28 cellular contexts compared by ENCODE assay signal in genomic region chr4:170581969-170582368, GRCh38.
"Had no signal": no experiment of that assay in that cellular context is flagged by ENCODE, and none has a peak within 500 bp of the region (broad histone marks: within the 10 kb centered on the region; RNA-seq: fewer than 3 reads in every experiment).

No MANE protein-coding gene starts in this region.

- DNase-seq: activated CD4-positive, alpha-beta memory T cell treated with anti-CD3 and anti-CD28 coated beads, Interleukin-2, amount 10 ng/mL, durations not matched to agents 7 days and 5 days; activated CD4-positive, alpha-beta T cell treated with anti-CD3 and anti-CD28 coated beads for 48 hours; activated CD8-positive, alpha-beta memory T cell treated with anti-CD3 and anti-CD28 coated beads for 24 hours; activated CD8-positive, alpha-beta memory T cell treated with anti-CD3 and anti-CD28 coated beads, Interleukin-2, amount 10 ng/mL, durations not matched to agents 7 days and 5 days; activated CD8-positive, alpha-beta memory T cell treated with anti-CD3 and anti-CD28 coated beads, Interleukin-2, amount 50 U/mL, for 48 hours; activated effector memory CD4-positive, alpha-beta T cell treated with Interleukin-2 at 50 U/mL for 16 hours; activated naive CD4-positive, alpha-beta T cell treated with anti-CD3 and anti-CD28 coated beads, Interleukin-2, amount 10 ng/mL, durations not matched to agents 7 days and 5 days; activated naive CD8-positive, alpha-beta T cell treated with anti-CD3 and anti-CD28 coated beads for 36 hours; activated T-cell treated with anti-CD3 and anti-CD28 coated beads, Interleukin-2, amount 50 U/mL, for 48 hours; amniotic stem cell; aorta; brain microvascular endothelial cell; central memory CD4-positive, alpha-beta T cell; MV-4-11; NCI-H1105; NCI-H1417 treated with DMSO at 0.1 percent for 48 hours; NCI-H1930; NCI-H2081 treated with DMSO at 0.1 percent for 48 hours; NCI-H345; NCI-H524 treated with DMSO at 0.1 percent for 48 hours; SHP77 treated with DMSO at 0.1 percent for 48 hours; SK-N-SH had no signal

- H3K9me2 ChIP-seq: SK-N-SH had no signal

- H3K4me3 Mint-ChIP-seq: activated CD4-positive, alpha-beta memory T cell treated with anti-CD3 and anti-CD28 coated beads, Interleukin-2, amount 10 ng/mL, durations not matched to agents 7 days and 5 days; activated CD8-positive, alpha-beta memory T cell treated with anti-CD3 and anti-CD28 coated beads, Interleukin-2, amount 10 ng/mL, durations not matched to agents 7 days and 5 days; activated naive CD4-positive, alpha-beta T cell treated with anti-CD3 and anti-CD28 coated beads, Interleukin-2, amount 10 ng/mL, durations not matched to agents 7 days and 5 days; activated naive CD8-positive, alpha-beta T cell treated with anti-CD3 and anti-CD28 coated beads for 36 hours; T-helper 1 cell treated with Interleukin-12 subunit alpha and Interleukin-12 subunit beta and Interleukin-4 antibody, amounts not matched to agents 30 μg/mL and 1 μg/mL, for 36 hours; T-helper 2 cell treated with Interferon-gamma antibody and Interleukin-4, amounts not matched to agents 5 μg/mL and 100 μg/mL, for 36 hours had no signal

- H3K27ac Mint-ChIP-seq: activated CD4-positive, alpha-beta memory T cell treated with anti-CD3 and anti-CD28 coated beads, Interleukin-2, amount 10 ng/mL, durations not matched to agents 7 days and 5 days; activated CD8-positive, alpha-beta memory T cell treated with anti-CD3 and anti-CD28 coated beads, Interleukin-2, amount 10 ng/mL, durations not matched to agents 7 days and 5 days; activated naive CD8-positive, alpha-beta T cell treated with anti-CD3 and anti-CD28 coated beads for 36 hours; T-helper 1 cell treated with Interleukin-12 subunit alpha and Interleukin-12 subunit beta and Interleukin-4 antibody, amounts not matched to agents 30 μg/mL and 1 μg/mL, for 36 hours; T-helper 2 cell treated with Interferon-gamma antibody and Interleukin-4, amounts not matched to agents 5 μg/mL and 100 μg/mL, for 36 hours had no signal

- H3K4me2 ChIP-seq: KMS-11, SK-N-SH had no signal

- H3K36me3 Mint-ChIP-seq: activated CD8-positive, alpha-beta memory T cell treated with anti-CD3 and anti-CD28 coated beads, Interleukin-2, amount 10 ng/mL, durations not matched to agents 7 days and 5 days; activated naive CD4-positive, alpha-beta T cell treated with anti-CD3 and anti-CD28 coated beads, Interleukin-2, amount 10 ng/mL, durations not matched to agents 7 days and 5 days; activated naive CD8-positive, alpha-beta T cell treated with anti-CD3 and anti-CD28 coated beads for 36 hours had no signal

- H3K4me1 ChIP-seq: Peyer's patch, SJSA1 had no signal

- H3K36me3 ChIP-seq: brain microvascular endothelial cell, Peyer's patch, SJSA1 had no signal

- H3K9ac ChIP-seq: KMS-11, SK-N-SH had no signal

- ATAC-seq: activated CD4-positive, CD25-positive, alpha-beta regulatory T cell treated with anti-CD3 and anti-CD28 coated beads, Interleukin-2, amount 50 U/mL, for 24 hours; activated CD8-positive, alpha-beta memory T cell treated with anti-CD3 and anti-CD28 coated beads, Interleukin-2, amount 10 ng/mL, durations not matched to agents 7 days and 5 days had no signal

- H3K27me3 ChIP-seq: brain microvascular endothelial cell, Peyer's patch, SJSA1 had no signal

- H3K9me3 ChIP-seq: Peyer's patch, SJSA1, SK-N-SH had no signal

- H3K27ac ChIP-seq: brain microvascular endothelial cell, KMS-11, Peyer's patch, SJSA1 had no signal

- H3K4me3 ChIP-seq: Peyer's patch, SJSA1 had no signal

- H3K27me3 Mint-ChIP-seq: activated CD4-positive, alpha-beta memory T cell treated with anti-CD3 and anti-CD28 coated beads, Interleukin-2, amount 10 ng/mL, durations not matched to agents 7 days and 5 days; activated CD8-positive, alpha-beta memory T cell treated with anti-CD3 and anti-CD28 coated beads, Interleukin-2, amount 10 ng/mL, durations not matched to agents 7 days and 5 days; activated naive CD4-positive, alpha-beta T cell treated with anti-CD3 and anti-CD28 coated beads, Interleukin-2, amount 10 ng/mL, durations not matched to agents 7 days and 5 days; activated naive CD8-positive, alpha-beta T cell treated with anti-CD3 and anti-CD28 coated beads for 36 hours had no signal

- H3K4me1 Mint-ChIP-seq: activated CD4-positive, alpha-beta memory T cell treated with anti-CD3 and anti-CD28 coated beads, Interleukin-2, amount 10 ng/mL, durations not matched to agents 7 days and 5 days; activated CD8-positive, alpha-beta memory T cell treated with anti-CD3 and anti-CD28 coated beads, Interleukin-2, amount 10 ng/mL, durations not matched to agents 7 days and 5 days; activated naive CD4-positive, alpha-beta T cell treated with anti-CD3 and anti-CD28 coated beads, Interleukin-2, amount 10 ng/mL, durations not matched to agents 7 days and 5 days; activated naive CD8-positive, alpha-beta T cell treated with anti-CD3 and anti-CD28 coated beads for 36 hours had no signal
